In genomic region chrX:20382082-20382481, GRCh38 we compare ENCODE assay signal across 1 cellular context.
TF ChIP-seq lines count a peak whose summit lies in the region.

No MANE protein-coding gene starts in this region.

TF ChIP-seq in GM12878, 131 proteins besides CTCF, POLR2A, EP300 and RAD21 (continued from another document):
- TF ChIP-seq PRDM15 (CRISPR knock-in tag; IDR thresholded peaks at IDR 0.05) (no peak), RFX5 (IDR thresholded peaks at IDR 0.05; ENCODE audit: low read depth, low read length) (no peak), CREB1 (IDR thresholded peaks at IDR 0.05; ENCODE audit: low read depth) (no peak), ATF7 (IDR thresholded peaks at IDR 0.05; ENCODE audit: low read depth) (no peak), RBBP5 (conservative IDR thresholded peaks at IDR 0.05) (no peak), SMAD5 (IDR thresholded peaks at IDR 0.05; ENCODE audit: low read depth) (no peak), YBX1 (IDR thresholded peaks at IDR 0.05) (no peak), ZZZ3 (IDR thresholded peaks at IDR 0.05; ENCODE audit: control insufficient read depth, insufficient read length, low read depth) (no peak), BCLAF1 (IDR thresholded peaks at IDR 0.05) (no peak), IKZF1 (conservative IDR thresholded peaks at IDR 0.05) (no peak)
- TF ChIP-seq, protein P1, sequence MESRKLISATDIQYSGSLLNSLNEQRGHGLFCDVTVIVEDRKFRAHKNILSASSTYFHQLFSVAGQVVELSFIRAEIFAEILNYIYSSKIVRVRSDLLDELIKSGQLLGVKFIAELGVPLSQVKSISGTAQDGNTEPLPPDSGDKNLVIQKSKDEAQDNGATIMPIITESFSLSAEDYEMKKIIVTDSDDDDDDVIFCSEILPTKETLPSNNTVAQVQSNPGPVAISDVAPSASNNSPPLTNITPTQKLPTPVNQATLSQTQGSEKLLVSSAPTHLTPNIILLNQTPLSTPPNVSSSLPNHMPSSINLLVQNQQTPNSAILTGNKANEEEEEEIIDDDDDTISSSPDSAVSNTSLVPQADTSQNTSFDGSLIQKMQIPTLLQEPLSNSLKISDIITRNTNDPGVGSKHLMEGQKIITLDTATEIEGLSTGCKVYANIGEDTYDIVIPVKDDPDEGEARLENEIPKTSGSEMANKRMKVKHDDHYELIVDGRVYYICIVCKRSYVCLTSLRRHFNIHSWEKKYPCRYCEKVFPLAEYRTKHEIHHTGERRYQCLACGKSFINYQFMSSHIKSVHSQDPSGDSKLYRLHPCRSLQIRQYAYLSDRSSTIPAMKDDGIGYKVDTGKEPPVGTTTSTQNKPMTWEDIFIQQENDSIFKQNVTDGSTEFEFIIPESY (IDR thresholded peaks at IDR 0.05) = no peak
